Comparison of ENCODE assay signal across 1 cellular context in the genomic region with DNA sequence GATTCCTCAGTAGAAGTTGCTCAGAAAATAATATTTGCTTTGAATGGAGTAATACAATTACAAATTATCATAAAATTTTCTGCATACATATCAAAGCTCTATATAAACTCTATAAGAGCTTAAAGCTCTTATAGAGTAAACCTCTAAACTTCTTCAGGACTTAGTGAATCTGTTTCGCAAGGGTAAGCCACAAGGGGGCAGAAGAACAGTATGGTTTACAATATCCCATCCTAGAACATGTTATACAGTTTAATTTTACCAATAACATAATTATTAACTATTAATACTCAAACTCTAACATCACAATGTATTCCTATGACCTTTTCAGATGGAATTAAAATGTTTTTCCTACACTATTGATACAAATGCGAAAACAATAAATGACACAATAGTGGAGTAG.
TF ChIP-seq lines count a peak whose summit lies in the region.

No MANE protein-coding gene starts in this region.

TF ChIP-seq in HepG2, 621 proteins besides CTCF, POLR2A, EP300 and RAD21 (continued from another document):
- TF ChIP-seq BCL3 (CRISPR knock-in tag; IDR thresholded peaks at IDR 0.05) (no peak), AFF4 (CRISPR knock-in tag; IDR thresholded peaks at IDR 0.05) (no peak), ZBED4 (CRISPR knock-in tag; IDR thresholded peaks at IDR 0.05; ENCODE audit: borderline replicate concordance) (no peak), KLF12 (CRISPR knock-in tag; IDR thresholded peaks at IDR 0.05; ENCODE audit: borderline replicate concordance) (no peak), ZNF282 (IDR thresholded peaks at IDR 0.05; ENCODE audit: partially characterized antibody) (no peak), SNRNP70 (IDR thresholded peaks at IDR 0.05; ENCODE audit: low read depth, low read length) (no peak), MLLT10 (CRISPR knock-in tag; IDR thresholded peaks at IDR 0.05) (no peak), KLF11 (CRISPR knock-in tag; IDR thresholded peaks at IDR 0.05) (no peak), RFX5 (IDR thresholded peaks at IDR 0.05; ENCODE audit: low read depth, low read length) (no peak)
